In genomic region chr5:132691755-132692631, GRCh38 we compare ENCODE assay signal across 13 cellular contexts. TPM values are rescaled to one million over a fixed set of nuclear protein-coding genes. Genes with fewer than 3 reads are reported as not detected.
DNase-seq lines count a peak whose midpoint lies in the region; ATAC-seq, FAIRE-seq and TF ChIP-seq lines count a peak whose summit lies in the region.
"Not testable (repeated sequence)": the region's sequence is repeated elsewhere in the genome, so short reads cannot be mapped to it uniquely, and the experiment has no call there.
"Had no signal": no experiment of that assay in that cellular context is flagged by ENCODE, and none has a peak within 500 bp of the region (broad histone marks: within the 10 kb centered on the region; RNA-seq: fewer than 3 reads in every experiment).

No MANE protein-coding gene starts in this region.

- H3K9ac ChIP-seq in DND-41 (ENCODE audit: low read depth, low read length); kidney (ENCODE audit: low read length in 2 of 2): not testable (repeated sequence)
- H3K9ac ChIP-seq in SK-N-MC (ENCODE audit: insufficient read length), result peak overlapping the region; percentile 39

- peak overlapping the region; percentile 20 for H3K27ac Mint-ChIP-seq in activated CD4-positive, alpha-beta T cell treated with anti-CD3 and anti-CD28 coated beads, Interleukin-2, amount 10 ng/mL, durations not matched to agents 7 days and 5 days
- peak overlapping the region; percentile 55 for H3K27ac Mint-ChIP-seq in activated T-helper 1 cell treated with anti-CD3 and anti-CD28 coated beads, Interleukin-12 subunit alpha, Interleukin-12 subunit beta, Interleukin-2, Interleukin-4 antibody, amounts not matched to agents 30 ng/mL and 10 ng/mL and 1 ng/mL, durations not matched to agents 14 hours and 24 hours and 36 hours
- peak overlapping the region; percentile 58 for H3K27ac Mint-ChIP-seq in central memory CD8-positive, alpha-beta T cell (ENCODE audit: low read depth)

- not testable (repeated sequence) for H3K79me2 ChIP-seq in DND-41 (ENCODE audit: insufficient read depth, low read length)

- not testable (repeated sequence) for TF ChIP-seq CTCF in DND-41 (IDR thresholded peaks at IDR 0.05; ENCODE audit: borderline replicate concordance, extremely low read depth, low read length, poor library complexity, severe bottlenecking); HEK293 (tag by site-specific recombination; IDR thresholded peaks at IDR 0.05); kidney (IDR thresholded peaks at IDR 0.05; ENCODE audit: borderline replicate concordance, extremely low read depth, insufficient read depth)

- peaks cover 27% of the 10 kb centered on the region for H3K4me1 ChIP-seq in DND-41 (ENCODE audit: insufficient read depth, low read length)
- H3K4me1 ChIP-seq in HEK293 (ENCODE audit: control insufficient read depth, insufficient read depth, low read length); kidney (ENCODE audit: control insufficient read depth in 1 of 2, insufficient read depth in 1 of 2, low read depth in 1 of 2, low read length in 2 of 2): not testable (repeated sequence)

- H3K4me3 ChIP-seq in DND-41 (ENCODE audit: low read depth in 1 of 2, low read length in 2 of 2); HEK293 (ENCODE audit: low read depth, low read length); SK-N-MC; kidney (ENCODE audit: low read length in 2 of 2): not testable (repeated sequence)

- CTCF ChIA-PET in HEK293 (lab: Yijun Ruan, JAX), result not testable (repeated sequence)
- CTCF ChIA-PET in activated CD4-positive, alpha-beta T cell treated with anti-CD3 and anti-CD28 coated beads, Interleukin-2, amount 10 ng/mL, durations not matched to agents 7 days and 5 days (lab: Charles Lee), result interaction anchor here (0.6 kb wide), 1 partner anchor 170 kb away, joined by 3 read pairs; no protein-coding TSS in a partner anchor

- not testable (repeated sequence) for H3K9me3 ChIP-seq in DND-41 (ENCODE audit: insufficient read depth, low read length, severe bottlenecking); HEK293 (ENCODE audit: control insufficient read depth, insufficient read depth, low read depth, low read length); SK-N-MC (ENCODE audit: low read depth, low read length); kidney (ENCODE audit: control insufficient read depth in 1 of 2, low read length in 2 of 2)

- peaks cover 10% of the 10 kb centered on the region for H3K36me3 Mint-ChIP-seq in activated CD4-positive, alpha-beta T cell treated with anti-CD3 and anti-CD28 coated beads, Interleukin-2, amount 10 ng/mL, durations not matched to agents 7 days and 5 days (ENCODE audit: low read depth)
- H3K36me3 Mint-ChIP-seq in activated T-helper 1 cell treated with anti-CD3 and anti-CD28 coated beads, Interleukin-12 subunit alpha, Interleukin-12 subunit beta, Interleukin-2, Interleukin-4 antibody, amounts not matched to agents 30 ng/mL and 10 ng/mL and 1 ng/mL, durations not matched to agents 14 hours and 24 hours and 36 hours (ENCODE audit: low read depth), result peaks cover 27% of the 10 kb centered on the region
- H3K36me3 Mint-ChIP-seq in central memory CD8-positive, alpha-beta T cell (ENCODE audit: insufficient read depth), result peaks cover 13% of the 10 kb centered on the region

- DNase-seq in DND-41; SK-N-MC (ENCODE audit: low read depth, low spot score); activated CD4-positive, alpha-beta T cell treated with anti-CD3 and anti-CD28 coated beads, Interleukin-2, amount 10 ng/mL, durations not matched to agents 7 days and 5 days; activated T-helper 1 cell treated with anti-CD3 and anti-CD28 coated beads, Interleukin-12 subunit alpha, Interleukin-12 subunit beta, Interleukin-2, Interleukin-4 antibody, amounts not matched to agents 30 ng/mL and 10 ng/mL and 1 ng/mL, durations not matched to agents 14 hours and 24 hours and 36 hours (ENCODE audit: low spot score); central memory CD8-positive, alpha-beta T cell (ENCODE audit: low spot score in 2 of 2); kidney: not testable (repeated sequence)

- not testable (repeated sequence) for H4K20me1 ChIP-seq in DND-41 (ENCODE audit: insufficient read depth, low read length)

- intact Hi-C loops in activated T-helper 1 cell treated with anti-CD3 and anti-CD28 coated beads, Interleukin-12 subunit alpha, Interleukin-12 subunit beta, Interleukin-2, Interleukin-4 antibody, amounts not matched to agents 30 ng/mL and 10 ng/mL and 1 ng/mL, durations not matched to agents 14 hours and 24 hours and 36 hours (cut with micrococcal nuclease); kidney (cut with DNase I): not testable (repeated sequence)

- not testable (repeated sequence) for H3K9me3 Mint-ChIP-seq in activated CD4-positive, alpha-beta T cell treated with anti-CD3 and anti-CD28 coated beads, Interleukin-2, amount 10 ng/mL, durations not matched to agents 7 days and 5 days; activated T-helper 1 cell treated with anti-CD3 and anti-CD28 coated beads, Interleukin-12 subunit alpha, Interleukin-12 subunit beta, Interleukin-2, Interleukin-4 antibody, amounts not matched to agents 30 ng/mL and 10 ng/mL and 1 ng/mL, durations not matched to agents 14 hours and 24 hours and 36 hours; central memory CD8-positive, alpha-beta T cell

- H3K4me2 ChIP-seq in DND-41 (ENCODE audit: insufficient read depth, low read length), result not testable (repeated sequence)

- POLR2A ChIA-PET in HEK293 (lab: Yijun Ruan, JAX), result not testable (repeated sequence)
- POLR2A ChIA-PET in activated CD4-positive, alpha-beta T cell treated with anti-CD3 and anti-CD28 coated beads, Interleukin-2, amount 10 ng/mL, durations not matched to agents 7 days and 5 days (lab: Charles Lee), result interaction anchor here (0.6 kb wide), 1 partner anchor 56 kb away, joined by 5 read pairs; no protein-coding TSS in a partner anchor

- H3K27ac ChIP-seq in DND-41 (ENCODE audit: low read length); HEK293 (ENCODE audit: extremely low read depth, low read depth, low read length); kidney (ENCODE audit: low read depth in 2 of 2, low read length in 2 of 2): not testable (repeated sequence)
- peak overlapping the region; percentile 77; the same call in 1 of the 2 replicates for H3K27ac ChIP-seq in SK-N-MC

- peaks cover 28% of the 10 kb centered on the region for H3K4me1 Mint-ChIP-seq in activated CD4-positive, alpha-beta T cell treated with anti-CD3 and anti-CD28 coated beads, Interleukin-2, amount 10 ng/mL, durations not matched to agents 7 days and 5 days
- H3K4me1 Mint-ChIP-seq in activated T-helper 1 cell treated with anti-CD3 and anti-CD28 coated beads, Interleukin-12 subunit alpha, Interleukin-12 subunit beta, Interleukin-2, Interleukin-4 antibody, amounts not matched to agents 30 ng/mL and 10 ng/mL and 1 ng/mL, durations not matched to agents 14 hours and 24 hours and 36 hours (ENCODE audit: low read depth), result peaks cover 28% of the 10 kb centered on the region
- peaks cover 28% of the 10 kb centered on the region for H3K4me1 Mint-ChIP-seq in central memory CD8-positive, alpha-beta T cell

- not testable (repeated sequence) for H3K36me3 ChIP-seq in DND-41 (ENCODE audit: insufficient read depth, low read length); SK-N-MC (ENCODE audit: insufficient read depth, low read length); kidney (ENCODE audit: control insufficient read depth in 1 of 2, insufficient read depth in 2 of 2, low read length in 2 of 2)
- H3K36me3 ChIP-seq in HEK293 (ENCODE audit: control insufficient read depth in 2 of 2, insufficient read depth in 1 of 2, low read length in 2 of 2), result peaks cover 8 to 14% of the 10 kb centered on the region in 2 experiments; a peak in 2 of 3 replicates

- peak; percentile 47 for FAIRE-seq in kidney (lab: Jason Lieb, UNC)

- not testable (repeated sequence) for H2AFZ ChIP-seq in DND-41 (ENCODE audit: low read depth, low read length)

- not testable (repeated sequence) for H3K27me3 Mint-ChIP-seq in activated CD4-positive, alpha-beta T cell treated with anti-CD3 and anti-CD28 coated beads, Interleukin-2, amount 10 ng/mL, durations not matched to agents 7 days and 5 days; activated T-helper 1 cell treated with anti-CD3 and anti-CD28 coated beads, Interleukin-12 subunit alpha, Interleukin-12 subunit beta, Interleukin-2, Interleukin-4 antibody, amounts not matched to agents 30 ng/mL and 10 ng/mL and 1 ng/mL, durations not matched to agents 14 hours and 24 hours and 36 hours (ENCODE audit: insufficient read depth); central memory CD8-positive, alpha-beta T cell

- H3K4me3 Mint-ChIP-seq in activated CD4-positive, alpha-beta T cell treated with anti-CD3 and anti-CD28 coated beads, Interleukin-2, amount 10 ng/mL, durations not matched to agents 7 days and 5 days; activated T-helper 1 cell treated with anti-CD3 and anti-CD28 coated beads, Interleukin-12 subunit alpha, Interleukin-12 subunit beta, Interleukin-2, Interleukin-4 antibody, amounts not matched to agents 30 ng/mL and 10 ng/mL and 1 ng/mL, durations not matched to agents 14 hours and 24 hours and 36 hours: not testable (repeated sequence)
- peak overlapping the region; percentile 3 for H3K4me3 Mint-ChIP-seq in central memory CD8-positive, alpha-beta T cell

- H3K27me3 ChIP-seq in DND-41 (ENCODE audit: insufficient read depth, low read length, poor library complexity), result not testable (repeated sequence)

- ATAC-seq in DND-41 (ENCODE audit: insufficient read depth, low read depth), result peak; percentile 26; the same call in 1 of the 3 replicates
- ATAC-seq in central memory CD8-positive, alpha-beta T cell (replicated peaks; ENCODE audit: extremely low read depth, poor library complexity, severe bottlenecking), result peak; percentile 10

RNA-seq across cellular contexts. Expression of gene IL4, which starts 18.2 kb away (rescaled TPM):
- total RNA-seq in activated CD4-positive, alpha-beta T cell treated with anti-CD3 and anti-CD28 coated beads, Interleukin-2, amount 10 ng/mL, durations not matched to agents 7 days and 5 days, result not detected
- total RNA-seq in activated T-helper 1 cell treated with anti-CD3 and anti-CD28 coated beads, Interleukin-12 subunit alpha, Interleukin-12 subunit beta, Interleukin-2, Interleukin-4 antibody, amounts not matched to agents 30 ng/mL and 10 ng/mL and 1 ng/mL, durations not matched to agents 14 hours and 24 hours and 36 hours, result 56.9 and 57.1 TPM in 2 replicates
- total RNA-seq in kidney, result not detected
- polyA plus RNA-seq in kidney (ENCODE audit: insufficient read depth, low read depth, low replicate concordance), result not detected
- total RNA-seq: CD4-positive, alpha-beta memory T cell; G401; IMR-90; LHCN-M2; Right ventricle myocardium inferior; SJSA1 had no signal
- polyA plus RNA-seq: CD4-positive, alpha-beta memory T cell; IMR-90 had no signal

RNA-seq across cellular contexts. Expression of gene IL13, which starts 34.0 kb away (rescaled TPM):
- total RNA-seq in activated CD4-positive, alpha-beta T cell treated with anti-CD3 and anti-CD28 coated beads, Interleukin-2, amount 10 ng/mL, durations not matched to agents 7 days and 5 days, result 1 to 10 TPM; 2.5 to 2.8 TPM
- total RNA-seq in activated T-helper 1 cell treated with anti-CD3 and anti-CD28 coated beads, Interleukin-12 subunit alpha, Interleukin-12 subunit beta, Interleukin-2, Interleukin-4 antibody, amounts not matched to agents 30 ng/mL and 10 ng/mL and 1 ng/mL, durations not matched to agents 14 hours and 24 hours and 36 hours, result 294 and 308 TPM in 2 replicates
- not detected for total RNA-seq in kidney
- not detected for polyA plus RNA-seq in kidney (ENCODE audit: insufficient read depth, low read depth, low replicate concordance)
- total RNA-seq: CD4-positive, alpha-beta memory T cell; G401; IMR-90; LHCN-M2; Right ventricle myocardium inferior; SJSA1 had no signal
- polyA plus RNA-seq: CD4-positive, alpha-beta memory T cell; IMR-90 had no signal

RNA-seq across cellular contexts. Expression of gene KIF3A, which starts 45.4 kb away (rescaled TPM):
- total RNA-seq in activated CD4-positive, alpha-beta T cell treated with anti-CD3 and anti-CD28 coated beads, Interleukin-2, amount 10 ng/mL, durations not matched to agents 7 days and 5 days, result 1 to 10 TPM; 7.5 TPM
- total RNA-seq in activated T-helper 1 cell treated with anti-CD3 and anti-CD28 coated beads, Interleukin-12 subunit alpha, Interleukin-12 subunit beta, Interleukin-2, Interleukin-4 antibody, amounts not matched to agents 30 ng/mL and 10 ng/mL and 1 ng/mL, durations not matched to agents 14 hours and 24 hours and 36 hours, result 58.5 and 66.9 TPM in 2 replicates
- total RNA-seq in kidney, result 13.9 TPM
- 7.1 TPM for polyA plus RNA-seq in kidney (ENCODE audit: insufficient read depth, low read depth, low replicate concordance)

RNA-seq across cellular contexts. Expression of gene CCNI2, which starts 55.2 kb away (rescaled TPM):
- total RNA-seq in activated CD4-positive, alpha-beta T cell treated with anti-CD3 and anti-CD28 coated beads, Interleukin-2, amount 10 ng/mL, durations not matched to agents 7 days and 5 days, result 1 to 10 TPM; 5.5 to 6.2 TPM
- 52.5 and 55.6 TPM in 2 replicates for total RNA-seq in activated T-helper 1 cell treated with anti-CD3 and anti-CD28 coated beads, Interleukin-12 subunit alpha, Interleukin-12 subunit beta, Interleukin-2, Interleukin-4 antibody, amounts not matched to agents 30 ng/mL and 10 ng/mL and 1 ng/mL, durations not matched to agents 14 hours and 24 hours and 36 hours
- 3.4 TPM for total RNA-seq in kidney
- 3.8 TPM for polyA plus RNA-seq in kidney (ENCODE audit: insufficient read depth, low read depth, low replicate concordance)
- total RNA-seq: IMR-90, LHCN-M2, SJSA1 had no signal
- polyA plus RNA-seq: IMR-90 had no signal

Comparison
In these comparisons a context has a peak if more than half of its experiments do, and no peak if none do; other contexts are left out.
1. RNA of gene IL4, which starts 18.2 kb away (total RNA-seq): 56.9 to 57.1 TPM in activated T-helper 1 cell treated with anti-CD3 and anti-CD28 coated beads, Interleukin-12 subunit alpha, Interleukin-12 subunit beta, Interleukin-2, Interleukin-4 antibody, amounts not matched to agents 30 ng/mL and 10 ng/mL and 1 ng/mL, durations not matched to agents 14 hours and 24 hours and 36 hours; not detected in activated CD4-positive, alpha-beta T cell treated with anti-CD3 and anti-CD28 coated beads, Interleukin-2, amount 10 ng/mL, durations not matched to agents 7 days and 5 days and not detected in kidney (single experiment); every median in the first group is over 10 times any median in the second.
2. RNA of gene IL13, which starts 34.0 kb away (total RNA-seq): 294 to 308 TPM in activated T-helper 1 cell treated with anti-CD3 and anti-CD28 coated beads, Interleukin-12 subunit alpha, Interleukin-12 subunit beta, Interleukin-2, Interleukin-4 antibody, amounts not matched to agents 30 ng/mL and 10 ng/mL and 1 ng/mL, durations not matched to agents 14 hours and 24 hours and 36 hours; 2.5 to 2.8 TPM in activated CD4-positive, alpha-beta T cell treated with anti-CD3 and anti-CD28 coated beads, Interleukin-2, amount 10 ng/mL, durations not matched to agents 7 days and 5 days and not detected in kidney (single experiment); every median in the first group is over 10 times any median in the second.
3. Peak in every context shown above with its lines, with median percentiles within 50 percentile points of each other: H3K27ac Mint-ChIP-seq.